14 cellular contexts compared by ENCODE assay signal in genomic region chr6:143110996-143111395, GRCh38.
"Had no signal": no experiment of that assay in that cellular context is flagged by ENCODE, and none has a peak within 500 bp of the region (broad histone marks: within the 10 kb centered on the region; RNA-seq: fewer than 3 reads in every experiment).

No MANE protein-coding gene starts in this region.

- H3K36me3 ChIP-seq: cardiac muscle cell, neutrophil had no signal

- H3K27ac ChIP-seq: cardiac muscle cell, neutrophil had no signal

- H3K4me3 ChIP-seq: cardiac muscle cell had no signal

- H3K9me3 ChIP-seq: neutrophil had no signal

- H3K4me3 Mint-ChIP-seq: activated B cell treated with CpG ODN at 0.5 μM for 24 hours; activated CD4-positive, alpha-beta T cell treated with anti-CD3 and anti-CD28 coated beads, Interleukin-2, amount 10 ng/mL, durations not matched to agents 7 days and 5 days; activated naive CD8-positive, alpha-beta T cell treated with anti-CD3 and anti-CD28 coated beads for 36 hours; activated T-helper 1 cell treated with anti-CD3 and anti-CD28 coated beads, Interleukin-12 subunit alpha, Interleukin-12 subunit beta, Interleukin-2, Interleukin-4 antibody, amounts not matched to agents 30 ng/mL and 10 ng/mL and 1 ng/mL, durations not matched to agents 14 hours and 24 hours and 36 hours; natural killer cell; stimulated activated effector memory CD8-positive, alpha-beta T cell treated with anti-CD3 and anti-CD28 coated beads, Interleukin-12 subunit alpha, Interleukin-12 subunit beta, amount 100 ng/mL, for 72 hours had no signal

- FAIRE-seq: endometrium had no signal

- H3K27ac Mint-ChIP-seq: activated B cell treated with CpG ODN at 0.5 μM for 24 hours; activated CD4-positive, alpha-beta T cell treated with anti-CD3 and anti-CD28 coated beads, Interleukin-2, amount 10 ng/mL, durations not matched to agents 7 days and 5 days; activated naive CD8-positive, alpha-beta T cell treated with anti-CD3 and anti-CD28 coated beads for 36 hours; activated T-helper 1 cell treated with anti-CD3 and anti-CD28 coated beads, Interleukin-12 subunit alpha, Interleukin-12 subunit beta, Interleukin-2, Interleukin-4 antibody, amounts not matched to agents 30 ng/mL and 10 ng/mL and 1 ng/mL, durations not matched to agents 14 hours and 24 hours and 36 hours; natural killer cell; stimulated activated effector memory CD8-positive, alpha-beta T cell treated with anti-CD3 and anti-CD28 coated beads, Interleukin-12 subunit alpha, Interleukin-12 subunit beta, amount 100 ng/mL, for 72 hours had no signal

- DNase-seq: activated B cell treated with CpG ODN at 0.5 μM for 24 hours; activated CD4-positive, alpha-beta T cell treated with anti-CD3 and anti-CD28 coated beads, Interleukin-2, amount 10 ng/mL, durations not matched to agents 7 days and 5 days; activated CD8-positive, alpha-beta memory T cell treated with anti-CD3 and anti-CD28 coated beads, Interleukin-2, amount 50 U/mL, for 48 hours; activated naive CD8-positive, alpha-beta T cell treated with anti-CD3 and anti-CD28 coated beads for 36 hours; foreskin melanocyte; natural killer cell; posterior cingulate gyrus; retina; T-helper 2 cell had no signal

- ATAC-seq: natural killer cell; stimulated activated effector memory CD8-positive, alpha-beta T cell treated with anti-CD3 and anti-CD28 coated beads, Interleukin-12 subunit alpha, Interleukin-12 subunit beta, amount 100 ng/mL, for 72 hours had no signal

- H3K27me3 Mint-ChIP-seq: activated B cell treated with CpG ODN at 0.5 μM for 24 hours; activated CD4-positive, alpha-beta T cell treated with anti-CD3 and anti-CD28 coated beads, Interleukin-2, amount 10 ng/mL, durations not matched to agents 7 days and 5 days; activated naive CD8-positive, alpha-beta T cell treated with anti-CD3 and anti-CD28 coated beads for 36 hours had no signal

- H3K9me3 Mint-ChIP-seq: activated B cell treated with CpG ODN at 0.5 μM for 24 hours; activated CD4-positive, alpha-beta T cell treated with anti-CD3 and anti-CD28 coated beads, Interleukin-2, amount 10 ng/mL, durations not matched to agents 7 days and 5 days; activated naive CD8-positive, alpha-beta T cell treated with anti-CD3 and anti-CD28 coated beads for 36 hours; natural killer cell had no signal

- H3K36me3 Mint-ChIP-seq: natural killer cell; stimulated activated effector memory CD8-positive, alpha-beta T cell treated with anti-CD3 and anti-CD28 coated beads, Interleukin-12 subunit alpha, Interleukin-12 subunit beta, amount 100 ng/mL, for 72 hours had no signal

- H3K4me1 Mint-ChIP-seq: activated CD4-positive, alpha-beta T cell treated with anti-CD3 and anti-CD28 coated beads, Interleukin-2, amount 10 ng/mL, durations not matched to agents 7 days and 5 days; natural killer cell had no signal

- H3K27me3 ChIP-seq: cardiac muscle cell, neutrophil had no signal
